Comparison of ENCODE assay signal across 19 cellular contexts in genomic region chr5:17807069-17807468, GRCh38.
"Had no signal": no experiment of that assay in that cellular context is flagged by ENCODE, and none has a peak within 500 bp of the region (broad histone marks: within the 10 kb centered on the region; RNA-seq: fewer than 3 reads in every experiment).

No MANE protein-coding gene starts in this region.

- H3K9me3 ChIP-seq: lower lobe of right lung, neutrophil, pancreas, stomach, thoracic aorta, upper lobe of left lung had no signal

- H3K4me2 ChIP-seq: smooth muscle cell had no signal

- H3K27ac ChIP-seq: cardiac muscle cell, lower lobe of right lung, neutrophil, pancreas, stomach, thoracic aorta, upper lobe of left lung had no signal

- H3K27ac Mint-ChIP-seq: activated CD4-positive, alpha-beta memory T cell treated with anti-CD3 and anti-CD28 coated beads for 36 hours; activated naive CD8-positive, alpha-beta T cell; naive thymus-derived CD8-positive, alpha-beta T cell; stimulated activated effector memory CD8-positive, alpha-beta T cell treated with anti-CD3 and anti-CD28 coated beads, Interleukin-12 subunit alpha, Interleukin-12 subunit beta, amount 100 ng/mL, for 72 hours; WTC11 had no signal

- DNase-seq: activated CD4-positive, alpha-beta memory T cell treated with anti-CD3 and anti-CD28 coated beads for 36 hours; activated CD4-positive, alpha-beta T cell treated with anti-CD3 and anti-CD28 coated beads for 4 hours; erythroblast; foreskin melanocyte; islet precursor cell; lower lobe of right lung; naive thymus-derived CD8-positive, alpha-beta T cell; pancreas; stimulated activated CD4-positive, alpha-beta T cell treated with anti-CD3 and anti-CD28 coated beads, Interleukin-4, amount 100 ng/mL, for 24 hours; stomach; upper lobe of left lung had no signal

- H3K4me1 ChIP-seq: lower lobe of right lung, pancreas, stomach, upper lobe of left lung had no signal

- H3K4me1 Mint-ChIP-seq: naive thymus-derived CD8-positive, alpha-beta T cell; stimulated activated effector memory CD8-positive, alpha-beta T cell treated with anti-CD3 and anti-CD28 coated beads, Interleukin-12 subunit alpha, Interleukin-12 subunit beta, amount 100 ng/mL, for 72 hours had no signal

- H3K4me3 ChIP-seq: cardiac muscle cell, lower lobe of right lung, pancreas, smooth muscle cell, stomach, thoracic aorta, upper lobe of left lung had no signal

- H3K36me3 Mint-ChIP-seq: activated CD4-positive, alpha-beta memory T cell treated with anti-CD3 and anti-CD28 coated beads for 36 hours; activated naive CD8-positive, alpha-beta T cell; naive thymus-derived CD8-positive, alpha-beta T cell; stimulated activated effector memory CD8-positive, alpha-beta T cell treated with anti-CD3 and anti-CD28 coated beads, Interleukin-12 subunit alpha, Interleukin-12 subunit beta, amount 100 ng/mL, for 72 hours; WTC11 had no signal

- H3K36me3 ChIP-seq: cardiac muscle cell, lower lobe of right lung, neutrophil, pancreas, stomach, thoracic aorta, upper lobe of left lung had no signal

- ATAC-seq: lower lobe of right lung; naive thymus-derived CD8-positive, alpha-beta T cell; pancreas; sciatic nerve; stimulated activated effector memory CD8-positive, alpha-beta T cell treated with anti-CD3 and anti-CD28 coated beads, Interleukin-12 subunit alpha, Interleukin-12 subunit beta, amount 100 ng/mL, for 72 hours; WTC11 had no signal

- H3K27me3 Mint-ChIP-seq: activated CD4-positive, alpha-beta memory T cell treated with anti-CD3 and anti-CD28 coated beads for 36 hours; activated naive CD8-positive, alpha-beta T cell; naive thymus-derived CD8-positive, alpha-beta T cell had no signal

- H3K27me3 ChIP-seq: cardiac muscle cell, neutrophil, pancreas, stomach, upper lobe of left lung had no signal

- H3K9me3 Mint-ChIP-seq: WTC11 had no signal

- H3K4me3 Mint-ChIP-seq: activated CD4-positive, alpha-beta memory T cell treated with anti-CD3 and anti-CD28 coated beads for 36 hours; activated naive CD8-positive, alpha-beta T cell; naive thymus-derived CD8-positive, alpha-beta T cell; stimulated activated effector memory CD8-positive, alpha-beta T cell treated with anti-CD3 and anti-CD28 coated beads, Interleukin-12 subunit alpha, Interleukin-12 subunit beta, amount 100 ng/mL, for 72 hours; WTC11 had no signal
